Comparison of ENCODE assay signal across 1 cellular context in genomic region chr13:44364601-44365000, GRCh38.
TF ChIP-seq lines count a peak whose summit lies in the region.

No MANE protein-coding gene starts in this region.

TF ChIP-seq in HepG2, 621 proteins besides CTCF, POLR2A, EP300 and RAD21 (continued from another document and continues in another):
- TF ChIP-seq ZSCAN5A (CRISPR knock-in tag; IDR thresholded peaks at IDR 0.05; ENCODE audit: borderline replicate concordance) (no peak), ZBTB44 (CRISPR knock-in tag; IDR thresholded peaks at IDR 0.05) (no peak), MYC (CRISPR knock-in tag; IDR thresholded peaks at IDR 0.05; ENCODE audit: borderline replicate concordance) (0 out of 2 replicates have a peak, but pooled peaks have one; percentile 17), MAZ (IDR thresholded peaks at IDR 0.05; ENCODE audit: borderline replicate concordance, low read depth, low read length) (no peak), MAZ (CRISPR knock-in tag; IDR thresholded peaks at IDR 0.05; ENCODE audit: low read depth) (no peak), PHB2 (IDR thresholded peaks at IDR 0.05; ENCODE audit: partially characterized antibody) (no peak), THAP7 (CRISPR knock-in tag; IDR thresholded peaks at IDR 0.05) (no peak), PATZ1 (CRISPR knock-in tag; IDR thresholded peaks at IDR 0.05) (no peak), ZNF318 (CRISPR knock-in tag; IDR thresholded peaks at IDR 0.05) (no peak), ZNF749 (CRISPR knock-in tag; IDR thresholded peaks at IDR 0.05; ENCODE audit: borderline replicate concordance) (no peak), ZNF441 (CRISPR knock-in tag; IDR thresholded peaks at IDR 0.05; ENCODE audit: borderline replicate concordance) (peak; percentile 59; the same call in 1 of the 2 replicates), ZNF12 (CRISPR knock-in tag; IDR thresholded peaks at IDR 0.05) (no peak), MBNL3 (CRISPR knock-in tag; conservative IDR thresholded peaks at IDR 0.05) (no peak), TBX2 (CRISPR knock-in tag; IDR thresholded peaks at IDR 0.05; ENCODE audit: borderline replicate concordance) (peak; percentile 78), ZNF782 (CRISPR knock-in tag; IDR thresholded peaks at IDR 0.05; ENCODE audit: borderline replicate concordance) (no peak), KLF12 (CRISPR knock-in tag; IDR thresholded peaks at IDR 0.05; ENCODE audit: borderline replicate concordance) (no peak), KDM4B (CRISPR knock-in tag; IDR thresholded peaks at IDR 0.05) (no peak), ZKSCAN1 (IDR thresholded peaks at IDR 0.05; ENCODE audit: low read length) (no peak), CREB1 (IDR thresholded peaks at IDR 0.05) (no peak), CREB1 (CRISPR knock-in tag; IDR thresholded peaks at IDR 0.05) (no peak), SP5 (CRISPR knock-in tag; IDR thresholded peaks at IDR 0.05; ENCODE audit: borderline replicate concordance, low read depth) (0 out of 2 replicates have a peak, but pooled peaks have one; percentile 15), STAT5B (CRISPR knock-in tag; IDR thresholded peaks at IDR 0.05) (no peak), MTA1 (CRISPR knock-in tag; IDR thresholded peaks at IDR 0.05; ENCODE audit: borderline replicate concordance) (no peak), SIN3B (IDR thresholded peaks at IDR 0.05; ENCODE audit: low read length) (no peak), ETV6 (CRISPR knock-in tag; conservative IDR thresholded peaks at IDR 0.05) (no peak), GFI1 (CRISPR knock-in tag; IDR thresholded peaks at IDR 0.05; ENCODE audit: borderline replicate concordance) (peak; percentile 65; the same call in 1 of the 2 replicates), NR2F2 (IDR thresholded peaks at IDR 0.05; ENCODE audit: borderline replicate concordance, low read depth) (peak; percentile 78; the same call in 1 of the 2 replicates)
- TF ChIP-seq, protein P1, sequence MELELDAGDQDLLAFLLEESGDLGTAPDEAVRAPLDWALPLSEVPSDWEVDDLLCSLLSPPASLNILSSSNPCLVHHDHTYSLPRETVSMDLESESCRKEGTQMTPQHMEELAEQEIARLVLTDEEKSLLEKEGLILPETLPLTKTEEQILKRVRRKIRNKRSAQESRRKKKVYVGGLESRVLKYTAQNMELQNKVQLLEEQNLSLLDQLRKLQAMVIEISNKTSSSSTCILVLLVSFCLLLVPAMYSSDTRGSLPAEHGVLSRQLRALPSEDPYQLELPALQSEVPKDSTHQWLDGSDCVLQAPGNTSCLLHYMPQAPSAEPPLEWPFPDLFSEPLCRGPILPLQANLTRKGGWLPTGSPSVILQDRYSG (CRISPR knock-in tag; IDR thresholded peaks at IDR 0.05) = no peak
- TF ChIP-seq, protein P2, sequence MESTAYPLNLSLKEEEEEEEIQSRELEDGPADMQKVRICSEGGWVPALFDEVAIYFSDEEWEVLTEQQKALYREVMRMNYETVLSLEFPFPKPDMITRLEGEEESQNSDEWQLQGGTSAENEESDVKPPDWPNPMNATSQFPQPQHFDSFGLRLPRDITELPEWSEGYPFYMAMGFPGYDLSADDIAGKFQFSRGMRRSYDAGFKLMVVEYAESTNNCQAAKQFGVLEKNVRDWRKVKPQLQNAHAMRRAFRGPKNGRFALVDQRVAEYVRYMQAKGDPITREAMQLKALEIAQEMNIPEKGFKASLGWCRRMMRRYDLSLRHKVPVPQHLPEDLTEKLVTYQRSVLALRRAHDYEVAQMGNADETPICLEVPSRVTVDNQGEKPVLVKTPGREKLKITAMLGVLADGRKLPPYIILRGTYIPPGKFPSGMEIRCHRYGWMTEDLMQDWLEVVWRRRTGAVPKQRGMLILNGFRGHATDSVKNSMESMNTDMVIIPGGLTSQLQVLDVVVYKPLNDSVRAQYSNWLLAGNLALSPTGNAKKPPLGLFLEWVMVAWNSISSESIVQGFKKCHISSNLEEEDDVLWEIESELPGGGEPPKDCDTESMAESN (CRISPR knock-in tag; conservative IDR thresholded peaks at IDR 0.05) = no peak
- TF ChIP-seq, protein P3, sequence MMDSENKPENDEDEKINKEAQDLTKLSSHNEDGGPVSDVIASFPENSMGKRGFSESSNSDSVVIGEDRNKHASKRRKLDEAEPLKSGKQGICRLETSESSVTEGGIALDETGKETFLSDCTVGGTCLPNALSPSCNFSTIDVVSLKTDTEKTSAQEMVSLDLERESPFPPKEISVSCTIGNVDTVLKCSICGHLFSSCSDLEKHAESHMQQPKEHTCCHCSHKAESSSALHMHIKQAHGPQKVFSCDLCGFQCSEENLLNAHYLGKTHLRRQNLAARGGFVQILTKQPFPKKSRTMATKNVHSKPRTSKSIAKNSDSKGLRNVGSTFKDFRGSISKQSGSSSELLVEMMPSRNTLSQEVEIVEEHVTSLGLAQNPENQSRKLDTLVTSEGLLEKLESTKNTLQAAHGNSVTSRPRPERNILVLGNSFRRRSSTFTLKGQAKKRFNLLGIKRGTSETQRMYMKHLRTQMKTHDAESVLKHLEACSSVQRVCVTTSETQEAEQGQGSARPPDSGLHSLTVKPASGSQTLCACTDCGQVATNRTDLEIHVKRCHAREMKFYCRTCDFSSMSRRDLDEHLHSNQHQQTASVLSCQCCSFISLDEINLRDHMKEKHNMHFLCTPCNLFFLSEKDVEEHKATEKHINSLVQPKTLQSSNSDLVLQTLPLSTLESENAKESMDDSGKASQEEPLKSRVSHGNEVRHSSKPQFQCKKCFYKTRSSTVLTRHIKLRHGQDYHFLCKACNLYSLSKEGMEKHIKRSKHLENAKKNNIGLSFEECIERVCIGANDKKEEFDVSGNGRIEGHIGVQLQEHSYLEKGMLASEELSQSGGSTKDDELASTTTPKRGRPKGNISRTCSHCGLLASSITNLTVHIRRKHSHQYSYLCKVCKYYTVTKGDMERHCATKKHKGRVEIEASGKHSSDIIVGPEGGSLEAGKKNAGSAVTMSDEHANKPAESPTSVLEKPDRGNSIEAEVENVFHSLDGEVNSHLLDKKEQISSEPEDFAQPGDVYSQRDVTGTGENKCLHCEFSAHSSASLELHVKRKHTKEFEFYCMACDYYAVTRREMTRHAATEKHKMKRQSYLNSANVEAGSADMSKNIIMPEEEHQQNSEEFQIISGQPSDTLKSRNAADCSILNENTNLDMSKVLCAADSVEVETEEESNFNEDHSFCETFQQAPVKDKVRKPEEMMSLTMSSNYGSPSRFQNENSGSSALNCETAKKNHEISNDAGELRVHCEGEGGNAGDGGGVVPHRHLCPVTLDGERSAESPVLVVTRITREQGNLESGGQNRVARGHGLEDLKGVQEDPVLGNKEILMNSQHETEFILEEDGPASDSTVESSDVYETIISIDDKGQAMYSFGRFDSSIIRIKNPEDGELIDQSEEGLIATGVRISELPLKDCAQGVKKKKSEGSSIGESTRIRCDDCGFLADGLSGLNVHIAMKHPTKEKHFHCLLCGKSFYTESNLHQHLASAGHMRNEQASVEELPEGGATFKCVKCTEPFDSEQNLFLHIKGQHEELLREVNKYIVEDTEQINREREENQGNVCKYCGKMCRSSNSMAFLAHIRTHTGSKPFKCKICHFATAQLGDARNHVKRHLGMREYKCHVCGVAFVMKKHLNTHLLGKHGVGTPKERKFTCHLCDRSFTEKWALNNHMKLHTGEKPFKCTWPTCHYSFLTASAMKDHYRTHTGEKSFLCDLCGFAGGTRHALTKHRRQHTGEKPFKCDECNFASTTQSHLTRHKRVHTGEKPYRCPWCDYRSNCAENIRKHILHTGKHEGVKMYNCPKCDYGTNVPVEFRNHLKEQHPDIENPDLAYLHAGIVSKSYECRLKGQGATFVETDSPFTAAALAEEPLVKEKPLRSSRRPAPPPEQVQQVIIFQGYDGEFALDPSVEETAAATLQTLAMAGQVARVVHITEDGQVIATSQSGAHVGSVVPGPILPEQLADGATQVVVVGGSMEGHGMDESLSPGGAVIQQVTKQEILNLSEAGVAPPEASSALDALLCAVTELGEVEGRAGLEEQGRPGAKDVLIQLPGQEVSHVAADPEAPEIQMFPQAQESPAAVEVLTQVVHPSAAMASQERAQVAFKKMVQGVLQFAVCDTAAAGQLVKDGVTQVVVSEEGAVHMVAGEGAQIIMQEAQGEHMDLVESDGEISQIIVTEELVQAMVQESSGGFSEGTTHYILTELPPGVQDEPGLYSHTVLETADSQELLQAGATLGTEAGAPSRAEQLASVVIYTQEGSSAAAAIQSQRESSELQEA (CRISPR knock-in tag; IDR thresholded peaks at IDR 0.05; ENCODE audit: not compliant biosample characterization) = no peak
